In the genomic region with DNA sequence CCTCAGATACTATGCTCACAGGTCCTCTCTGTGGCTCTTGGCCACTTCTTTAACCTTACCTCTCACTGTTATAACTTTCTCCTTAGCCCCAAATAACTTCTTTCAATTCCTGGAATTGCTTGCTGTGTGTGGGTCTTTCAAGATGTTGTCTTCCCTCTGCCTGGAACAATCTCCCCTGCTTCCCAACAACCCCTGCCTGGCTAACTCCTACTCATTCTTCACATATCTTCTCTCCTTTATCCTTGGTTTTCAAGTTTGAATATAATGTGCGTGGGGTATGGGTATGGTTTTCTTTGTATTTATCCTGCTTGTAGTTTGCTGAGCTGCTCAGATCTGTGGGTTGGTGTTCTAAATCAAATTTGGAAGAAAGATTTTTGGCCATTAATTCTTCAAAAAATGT, we compare ENCODE assay signal across 19 cellular contexts. TPM values are rescaled to one million over a fixed set of nuclear protein-coding genes. Genes with fewer than 3 reads are reported as not detected.
DNase-seq lines count a peak whose midpoint lies in the region; ATAC-seq and TF ChIP-seq lines count a peak whose summit lies in the region.
"Had no signal": no experiment of that assay in that cellular context is flagged by ENCODE, and none has a peak within 500 bp of the region (broad histone marks: within the 10 kb centered on the region; RNA-seq: fewer than 3 reads in every experiment).

No MANE protein-coding gene starts in this region.

- no TSS peak for BruUV-seq in PC-9 (replicated peaks; lab: Mats Ljungman, UMichigan)

- in situ Hi-C loops in GM23248 (cut with MboI), result no loop called here

- H3K4me3 ChIP-seq in GM23248 (no peak overlapping the region), PC-9 (no peak overlapping the region)
- H3K4me3 ChIP-seq: BLaER1 had no signal

- H3K36me3 ChIP-seq in GM23248 (ENCODE audit: low read depth) (peaks cover 3% of the 10 kb centered on the region; the same call in 1 of the 2 replicates), PC-9 (ENCODE audit: low read depth) (no peaks in the 10 kb centered on the region)
- H3K36me3 ChIP-seq: BLaER1 had no signal

- H3K4me3 Mint-ChIP-seq in central memory CD8-positive, alpha-beta T cell, result no peak overlapping the region
- H3K4me3 Mint-ChIP-seq in neural crest cell, result peak overlapping the region; percentile 18
- H3K4me3 Mint-ChIP-seq in CD4-positive, alpha-beta T cell, result no peak overlapping the region
- H3K4me3 Mint-ChIP-seq: CD14-positive monocyte; CD8-positive, alpha-beta T cell; HFFc6 had no signal

- ATAC-seq in central memory CD8-positive, alpha-beta T cell (replicated peaks; ENCODE audit: extremely low read depth, poor library complexity, severe bottlenecking), result no peak
- ATAC-seq in HG02571 (IDR thresholded peaks at IDR 0.05; ENCODE audit: unreplicated experiment), result no peak
- ATAC-seq in CD4-positive, alpha-beta T cell (ENCODE audit: poor library complexity), result no peak
- ATAC-seq: CD8-positive, alpha-beta T cell; HCT116 had no signal

- DNase-seq in GM23248 (no peak), PC-9 (no peak), neural crest cell (ENCODE audit: low read depth, low spot score) (no peak), NCI-H2196 (lab: John Stamatoyannopoulos, UW; ENCODE audit: unreplicated experiment) (no peak), GM20000 (ENCODE audit: low spot score) (no peak)
- DNase-seq in central memory CD8-positive, alpha-beta T cell (ENCODE audit: low spot score in 2 of 2), result no peak
- DNase-seq in CD4-positive, alpha-beta T cell, result no peak
- DNase-seq: 8988T; Calu3; CD8-positive, alpha-beta T cell; DMS79 treated with DMSO at 0.1 percent for 48 hours; GF-D8; GOT3; H7; HFFc6 had no signal

- H3K27ac ChIP-seq in GM23248, result no peak overlapping the region
- H3K27ac ChIP-seq in PC-9, result no peak overlapping the region
- no peak overlapping the region for H3K27ac ChIP-seq in CD4-positive, alpha-beta T cell (ENCODE audit: low read depth, low read length)
- H3K27ac ChIP-seq: BLaER1 had no signal

- H2AFZ ChIP-seq in GM23248 (0 out of 2 replicates have a peak overlapping the region, but pooled peaks have one; percentile 33), PC-9 (peak overlapping the region; percentile 58)

- TF ChIP-seq CTCF in PC-9 (conservative IDR thresholded peaks at IDR 0.05) (no peak), neural crest cell (conservative IDR thresholded peaks at IDR 0.05) (no peak), GM20000 (IDR thresholded peaks at IDR 0.05; ENCODE audit: extremely low read depth, missing control alignments) (no peak)
- no peak for TF ChIP-seq CTCF in CD4-positive, alpha-beta T cell (IDR thresholded peaks at IDR 0.05)

- peaks cover 11% of the 10 kb centered on the region for H3K27me3 Mint-ChIP-seq in central memory CD8-positive, alpha-beta T cell
- no peaks in the 10 kb centered on the region for H3K27me3 Mint-ChIP-seq in neural crest cell (ENCODE audit: low read depth)
- no peaks in the 10 kb centered on the region for H3K27me3 Mint-ChIP-seq in CD4-positive, alpha-beta T cell

- H3K79me2 ChIP-seq in GM23248 (ENCODE audit: insufficient read depth) (peaks cover 17% of the 10 kb centered on the region), PC-9 (ENCODE audit: low read depth) (no peaks in the 10 kb centered on the region)

- H3F3A ChIP-seq in GM23248 (ENCODE audit: insufficient read depth), result peaks cover 18% of the 10 kb centered on the region
- peaks cover 7% of the 10 kb centered on the region; the same call in 1 of the 2 replicates for H3F3A ChIP-seq in PC-9 (ENCODE audit: insufficient read depth, low read depth)

- no peak overlapping the region for H3K9ac ChIP-seq in GM23248
- H3K9ac ChIP-seq: BLaER1 had no signal

- H3K9me2 ChIP-seq in GM23248 (ENCODE audit: insufficient read depth) (no peaks in the 10 kb centered on the region), PC-9 (ENCODE audit: insufficient read depth) (no peaks in the 10 kb centered on the region)

- H3K36me3 Mint-ChIP-seq in central memory CD8-positive, alpha-beta T cell (ENCODE audit: insufficient read depth), result peaks cover 11% of the 10 kb centered on the region
- no peaks in the 10 kb centered on the region for H3K36me3 Mint-ChIP-seq in neural crest cell (ENCODE audit: low read depth)
- peaks cover 23% of the 10 kb centered on the region for H3K36me3 Mint-ChIP-seq in CD4-positive, alpha-beta T cell (ENCODE audit: low read depth)

- H3K9me3 ChIP-seq in GM23248 (ENCODE audit: low read depth), result no peaks in the 10 kb centered on the region
- no peaks in the 10 kb centered on the region for H3K9me3 ChIP-seq in PC-9 (ENCODE audit: insufficient read depth, low read depth)
- H3K9me3 ChIP-seq in CD4-positive, alpha-beta T cell (ENCODE audit: control insufficient read depth, low read length), result no peaks in the 10 kb centered on the region
- H3K9me3 ChIP-seq: BLaER1 had no signal

- 79 to 92% methylated on average over 1 of the region's 1 CpG for WGBS in GM23248 (ENCODE audit: low coverage in 1 of 2, low lambda C conversion rate in 2 of 2, missing lambda C conversion rate in 2 of 2), 2 experiments

- no peak overlapping the region for H3K4me2 ChIP-seq in GM23248 (ENCODE audit: unreplicated experiment)
- peak overlapping the region; percentile 55; the same call in 1 of the 2 replicates for H3K4me2 ChIP-seq in PC-9
- H3K4me2 ChIP-seq: BLaER1 had no signal

- intact Hi-C loops in PC-9 (cut with micrococcal nuclease; ENCODE audit: unreplicated experiment), result no loop called here
- intact Hi-C loops in CD4-positive, alpha-beta T cell (cut with DNase I, micrococcal nuclease), result loop anchor here in 1 of 2 experiments (5.0 to 10.0 kb wide), 7 partner anchors 190 to 1870 kb away; partner anchors contain the start of genes ARL1, DEPDC4, DRAM1 and NT5DC3

- H3K4me1 ChIP-seq in GM23248 (ENCODE audit: insufficient read depth), result peaks cover 22% of the 10 kb centered on the region
- peaks cover 6% of the 10 kb centered on the region; the same call in 1 of the 2 replicates for H3K4me1 ChIP-seq in PC-9 (replicated peaks; ENCODE audit: insufficient read depth)

- H3K4me1 Mint-ChIP-seq in central memory CD8-positive, alpha-beta T cell, result peaks cover 14% of the 10 kb centered on the region
- peaks cover 13% of the 10 kb centered on the region for H3K4me1 Mint-ChIP-seq in neural crest cell
- peaks cover 18% of the 10 kb centered on the region for H3K4me1 Mint-ChIP-seq in CD4-positive, alpha-beta T cell (ENCODE audit: low read depth)

- CTCF ChIA-PET in PC-9 (lab: Charles Lee), result no interaction called here
- CTCF ChIA-PET in CD4-positive, alpha-beta T cell (lab: Charles Lee), result no interaction called here

- H3K27me3 ChIP-seq in GM23248 (replicated peaks; ENCODE audit: insufficient read depth) (no peaks in the 10 kb centered on the region), PC-9 (ENCODE audit: insufficient read depth, low read depth) (no peaks in the 10 kb centered on the region)
- no peaks in the 10 kb centered on the region for H3K27me3 ChIP-seq in CD4-positive, alpha-beta T cell (ENCODE audit: control insufficient read depth, insufficient read depth, low read length)
- H3K27me3 ChIP-seq: BLaER1 had no signal

- no peaks in the 10 kb centered on the region for H3K9me3 Mint-ChIP-seq in central memory CD8-positive, alpha-beta T cell
- H3K9me3 Mint-ChIP-seq in neural crest cell, result no peaks in the 10 kb centered on the region
- H3K9me3 Mint-ChIP-seq in CD4-positive, alpha-beta T cell, result no peaks in the 10 kb centered on the region
- H3K9me3 Mint-ChIP-seq: CD14-positive monocyte; CD8-positive, alpha-beta T cell; HFFc6 had no signal

- peak overlapping the region; percentile 1 for H3K27ac Mint-ChIP-seq in central memory CD8-positive, alpha-beta T cell (ENCODE audit: low read depth)
- no peak overlapping the region for H3K27ac Mint-ChIP-seq in neural crest cell (ENCODE audit: unreplicated experiment)
- H3K27ac Mint-ChIP-seq in CD4-positive, alpha-beta T cell, result no peak overlapping the region
- H3K27ac Mint-ChIP-seq: CD14-positive monocyte; CD8-positive, alpha-beta T cell; HFFc6 had no signal

- H4K20me1 ChIP-seq in GM23248 (ENCODE audit: insufficient read depth), result no peaks in the 10 kb centered on the region
- no peaks in the 10 kb centered on the region for H4K20me1 ChIP-seq in PC-9 (ENCODE audit: insufficient read depth)
- H4K20me1 ChIP-seq: BLaER1 had no signal

- POLR2A ChIA-PET in PC-9 (lab: Charles Lee; ENCODE audit: unreplicated experiment), result no interaction called here
- POLR2A ChIA-PET in CD4-positive, alpha-beta T cell (lab: Charles Lee), result no interaction called here

RNA-seq across cellular contexts. Expression of gene WASHC3, which starts 2.7 kb away (rescaled TPM):
- total RNA-seq in GM23248 (2014; rRNA removed; shearing (Covaris generic)), result 98.3 and 103 TPM in 2 replicates
- 143 and 150 TPM in 2 replicates for polyA plus RNA-seq in GM23248 (2016; fragmentation: Nextera tagmentation; extraction: Ambion mirVana)
- total RNA-seq in PC-9 (2021) (20.9 and 29.7 TPM in 2 replicates), neural crest cell (19.5 and 22.4 TPM in 2 replicates)
- 10 to 100 TPM; 16.9 to 20.3 TPM for total RNA-seq in CD4-positive, alpha-beta T cell

RNA-seq across cellular contexts. Expression of gene NUP37, which starts 55.4 kb away (rescaled TPM):
- total RNA-seq in GM23248 (2014; rRNA removed; shearing (Covaris generic)), result 39.4 and 53.9 TPM in 2 replicates
- 48.5 and 50.7 TPM in 2 replicates for polyA plus RNA-seq in GM23248 (2016; fragmentation: Nextera tagmentation; extraction: Ambion mirVana)
- 48.2 and 72.4 TPM in 2 replicates for total RNA-seq in PC-9 (2021)
- total RNA-seq in neural crest cell, result 44.9 and 46.4 TPM in 2 replicates
- total RNA-seq in CD4-positive, alpha-beta T cell, result 1 to 10 TPM; 9.4 to 9.6 TPM

RNA-seq across cellular contexts. Expression of gene PARPBP, which starts 55.5 kb away (rescaled TPM):
- total RNA-seq in GM23248 (2014; rRNA removed; shearing (Covaris generic)), result 10.1 and 13.4 TPM in 2 replicates
- polyA plus RNA-seq in GM23248 (2016; fragmentation: Nextera tagmentation; extraction: Ambion mirVana), result 9.5 and 10.3 TPM in 2 replicates
- total RNA-seq in PC-9 (2021) (12.8 and 16.2 TPM in 2 replicates), neural crest cell (30.6 and 31.9 TPM in 2 replicates)
- 1 to 10 TPM; 1.1 to 1.5 TPM for total RNA-seq in CD4-positive, alpha-beta T cell
